Comparison of ENCODE assay signal across 12 cellular contexts in the genomic region with DNA sequence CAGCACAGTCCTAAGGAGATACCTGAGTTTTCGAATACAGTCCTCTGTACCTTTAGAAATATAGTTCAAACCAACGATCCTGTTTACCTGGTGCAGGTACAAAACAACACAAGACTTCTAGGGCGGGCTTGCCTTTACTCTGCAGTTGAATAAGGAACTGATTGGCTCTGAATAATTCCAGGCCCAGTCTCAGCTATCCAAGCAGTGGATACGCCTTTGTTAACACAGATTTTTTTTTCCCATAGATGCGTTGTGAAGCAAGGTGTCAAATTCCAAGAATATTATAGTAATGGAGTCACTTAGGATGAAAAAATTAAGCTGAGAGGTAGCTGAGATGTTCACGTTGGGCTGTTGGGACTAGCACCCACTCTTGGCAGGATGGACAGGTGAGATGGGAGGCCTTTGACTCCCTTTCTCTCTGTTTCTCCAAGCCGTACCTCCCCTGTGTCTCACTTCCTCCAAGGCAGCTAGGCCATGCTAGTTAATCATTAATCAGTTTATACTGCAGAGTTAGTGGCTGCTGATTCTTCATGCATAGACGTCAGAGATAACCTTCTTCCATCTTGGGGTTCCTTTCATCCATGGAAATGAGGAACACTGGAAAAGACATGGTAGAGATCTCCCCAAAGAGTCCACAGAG.
A peak's percentile ranks its signal among the peaks of the same experiment; 100 is the strongest.
DNase-seq lines count a peak whose midpoint lies in the region; ATAC-seq and TF ChIP-seq lines count a peak whose summit lies in the region.
"Had no signal": no experiment of that assay in that cellular context is flagged by ENCODE, and none has a peak within 500 bp of the region (broad histone marks: within the 10 kb centered on the region; RNA-seq: fewer than 3 reads in every experiment).

No MANE protein-coding gene starts in this region.

- H3K36me3 ChIP-seq in hepatocyte (replicated peaks; ENCODE audit: insufficient read depth, low read depth): no peaks in the 10 kb centered on the region
- H3K36me3 ChIP-seq: cardiac muscle cell had no signal

- H3K4me1 ChIP-seq in hepatocyte (ENCODE audit: insufficient read depth): peaks cover 14% of the 10 kb centered on the region

- DNase-seq in DMS53 treated with DMSO at 0.1 percent for 48 hours (lab: John Stamatoyannopoulos, UW; ENCODE audit: unreplicated experiment) (peak; percentile 51), hepatocyte (ENCODE audit: low spot score) (peak; percentile 63), SKM-1 treated with dmso at 0.1 percent for 144 hours (lab: John Stamatoyannopoulos, UW; ENCODE audit: unreplicated experiment) (no peak), NCI-H2107 treated with DMSO at 0.1 percent for 48 hours (lab: John Stamatoyannopoulos, UW; ENCODE audit: unreplicated experiment) (no peak)
- no peak for DNase-seq in stimulated activated CD4-positive, alpha-beta T cell treated with anti-CD3 and anti-CD28 coated beads, Interleukin-4, amount 100 ng/mL, for 1 hour
- no peak for DNase-seq in activated CD4-positive, alpha-beta T cell treated with anti-CD3 and anti-CD28 coated beads for 4 hours
- DNase-seq: naive B cell, NCI-H2107 had no signal

- ATAC-seq in GM21390 (IDR thresholded peaks at IDR 0.05; ENCODE audit: unreplicated experiment) (peak; percentile 93), HG03103 (IDR thresholded peaks at IDR 0.05; ENCODE audit: low read depth, unreplicated experiment) (peak; percentile 64)
- ATAC-seq: SK-N-SH treated with all-trans-retinoic acid at 6 μM for 48 hours had no signal

- no peak overlapping the region for H3K4me3 ChIP-seq in hepatocyte
- H3K4me3 ChIP-seq: cardiac muscle cell had no signal

- H3K79me2 ChIP-seq in hepatocyte: no peaks in the 10 kb centered on the region

- no peaks in the 10 kb centered on the region for H4K20me1 ChIP-seq in hepatocyte (ENCODE audit: insufficient read depth, poor library complexity, severe bottlenecking)

- 74% methylated on average over 8 of the region's 8 CpGs for WGBS in hepatocyte (ENCODE audit: low lambda C conversion rate, missing lambda C conversion rate)

- TF ChIP-seq CTCF in hepatocyte (IDR thresholded peaks at IDR 0.05; ENCODE audit: poor library complexity): no peak

- no peak overlapping the region for H3K4me2 ChIP-seq in hepatocyte

- peak overlapping the region; percentile 5 for H2AFZ ChIP-seq in hepatocyte

- H3K9me3 ChIP-seq in hepatocyte (ENCODE audit: low read depth): no peaks in the 10 kb centered on the region

- H3K27ac ChIP-seq in hepatocyte: peak overlapping the region; percentile 92
- H3K27ac ChIP-seq: cardiac muscle cell had no signal

- H3K9me2 ChIP-seq in hepatocyte (replicated peaks; ENCODE audit: insufficient read depth): no peaks in the 10 kb centered on the region

- H3K27me3 ChIP-seq in hepatocyte: no peaks in the 10 kb centered on the region

Comparison
In these comparisons a context has a peak if more than half of its experiments do, and no peak if none do; other contexts are left out.
1. DNase-seq: peak in DMS53 treated with DMSO at 0.1 percent for 48 hours (single experiment) and hepatocyte (single experiment); none in stimulated activated CD4-positive, alpha-beta T cell treated with anti-CD3 and anti-CD28 coated beads, Interleukin-4, amount 100 ng/mL, for 1 hour (single experiment), activated CD4-positive, alpha-beta T cell treated with anti-CD3 and anti-CD28 coated beads for 4 hours (0 of 2), SKM-1 treated with dmso at 0.1 percent for 144 hours (single experiment) and NCI-H2107 treated with DMSO at 0.1 percent for 48 hours (single experiment).